In genomic region chr11:125591659-125592304, GRCh38 we compare ENCODE assay signal across 1 cellular context.
TF ChIP-seq lines count a peak whose summit lies in the region.

No MANE protein-coding gene starts in this region.

TF ChIP-seq in H1, 55 proteins besides CTCF, POLR2A, EP300 and RAD21 (continued from another document):
- no peak for TF ChIP-seq CHD1 (IDR thresholded peaks at IDR 0.05; ENCODE audit: low read depth, low read length)
- TF ChIP-seq SUZ12 (IDR thresholded peaks at IDR 0.05; ENCODE audit: low read length), result no peak
- TF ChIP-seq, protein P1, sequence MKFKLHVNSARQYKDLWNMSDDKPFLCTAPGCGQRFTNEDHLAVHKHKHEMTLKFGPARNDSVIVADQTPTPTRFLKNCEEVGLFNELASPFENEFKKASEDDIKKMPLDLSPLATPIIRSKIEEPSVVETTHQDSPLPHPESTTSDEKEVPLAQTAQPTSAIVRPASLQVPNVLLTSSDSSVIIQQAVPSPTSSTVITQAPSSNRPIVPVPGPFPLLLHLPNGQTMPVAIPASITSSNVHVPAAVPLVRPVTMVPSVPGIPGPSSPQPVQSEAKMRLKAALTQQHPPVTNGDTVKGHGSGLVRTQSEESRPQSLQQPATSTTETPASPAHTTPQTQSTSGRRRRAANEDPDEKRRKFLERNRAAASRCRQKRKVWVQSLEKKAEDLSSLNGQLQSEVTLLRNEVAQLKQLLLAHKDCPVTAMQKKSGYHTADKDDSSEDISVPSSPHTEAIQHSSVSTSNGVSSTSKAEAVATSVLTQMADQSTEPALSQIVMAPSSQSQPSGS (IDR thresholded peaks at IDR 0.05; ENCODE audit: low read length), result no peak
- TF ChIP-seq TAF1 (IDR thresholded peaks at IDR 0.05; ENCODE audit: low read depth, low read length), result peak; percentile 60; the same call in 1 of the 2 replicates
- TF ChIP-seq HDAC2 (IDR thresholded peaks at IDR 0.05; ENCODE audit: borderline replicate concordance in 1 of 2, low read depth in 2 of 2, low read length in 2 of 2), result 0 out of 4 replicates have a peak, but pooled peaks of 1 of the 2 experiments have one; percentile 23
- no peak for TF ChIP-seq SP4 (IDR thresholded peaks at IDR 0.05; ENCODE audit: low read length)
- TF ChIP-seq RXRA (IDR thresholded peaks at IDR 0.05; ENCODE audit: insufficient read depth, low read depth, low read length), result no peak
- TF ChIP-seq CBX8 (IDR thresholded peaks at IDR 0.05; ENCODE audit: borderline replicate concordance, low read depth, low read length), result no peak
- TF ChIP-seq BRCA1 (IDR thresholded peaks at IDR 0.05; ENCODE audit: low read depth, low read length), result no peak
- peak; percentile 18; the same call in 1 of the 2 replicates for TF ChIP-seq YY1 (IDR thresholded peaks at IDR 0.05; ENCODE audit: low read depth, low read length)
- TF ChIP-seq TEAD4 (IDR thresholded peaks at IDR 0.05; ENCODE audit: low read depth, low read length), result no peak
- TF ChIP-seq CREB1 (IDR thresholded peaks at IDR 0.05), result no peak
TF ChIP-seq in H1: peak in this region for 4.
